Comparison of ENCODE assay signal across 18 cellular contexts in genomic region chr21:17370263-17370662, GRCh38.
DNase-seq lines count a peak whose midpoint lies in the region; ATAC-seq and TF ChIP-seq lines count a peak whose summit lies in the region.
"Had no signal": no experiment of that assay in that cellular context is flagged by ENCODE, and none has a peak within 500 bp of the region (broad histone marks: within the 10 kb centered on the region; RNA-seq: fewer than 3 reads in every experiment).

No MANE protein-coding gene starts in this region.

- ATAC-seq in mucosa of descending colon (peak; percentile 62), GM21825 (IDR thresholded peaks at IDR 0.05; ENCODE audit: unreplicated experiment) (no peak), HG02610 (IDR thresholded peaks at IDR 0.05; ENCODE audit: unreplicated experiment) (no peak)
- ATAC-seq: T-helper 17 cell had no signal

- no peak overlapping the region for H3K4me3 ChIP-seq in mucosa of descending colon
- H3K4me3 ChIP-seq: SJCRH30, uterus had no signal

- TF ChIP-seq CTCF in mucosa of descending colon (IDR thresholded peaks at IDR 0.05): no peak
- TF ChIP-seq CTCF in GM20000 (IDR thresholded peaks at IDR 0.05; ENCODE audit: extremely low read depth, missing control alignments): no peak

- TF ChIP-seq EP300 in Ishikawa (IDR thresholded peaks at IDR 0.05; ENCODE audit: borderline replicate concordance): no peak

- H3K27ac ChIP-seq in epithelial cell of prostate: peak overlapping the region; percentile 81
- H3K27ac ChIP-seq: SJCRH30, uterus had no signal

- intact Hi-C loops in mucosa of descending colon (cut with DNase I, micrococcal nuclease): no loop called here

- no peaks in the 10 kb centered on the region for H3K9me3 ChIP-seq in mucosa of descending colon
- H3K9me3 ChIP-seq: SJCRH30, uterus had no signal

- no peaks in the 10 kb centered on the region for H3K4me1 ChIP-seq in mucosa of descending colon (ENCODE audit: low read depth)
- H3K4me1 ChIP-seq: SJCRH30, uterus had no signal

- H3K36me3 ChIP-seq in mucosa of descending colon (ENCODE audit: low read depth): no peaks in the 10 kb centered on the region
- H3K36me3 ChIP-seq: SJCRH30, uterus had no signal

- DNase-seq in COLO668 (lab: John Stamatoyannopoulos, UW; ENCODE audit: unreplicated experiment): peak; percentile 12
- DNase-seq in epithelial cell of prostate (ENCODE audit: low read depth, low spot score): peak; percentile 72
- peak in 1 of 3 donors; percentile 9 for DNase-seq in mucosa of descending colon
- no peak for DNase-seq in GM20000 (ENCODE audit: low spot score)
- DNase-seq in stimulated activated CD4-positive, alpha-beta T cell treated with anti-CD3 and anti-CD28 coated beads, Interleukin-4, amount 100 ng/mL, for 1 hour: no peak
- DNase-seq: activated effector memory CD4-positive, alpha-beta T cell treated with anti-CD3 and anti-CD28 coated beads, Interleukin-2, amount 50 U/mL, for 16 hours; aorta; foreskin melanocyte; NCI-H1694 treated with DMSO at 0.1 percent for 48 hours; NCI-H510A; nephron progenitor cell; SJCRH30; stimulated activated naive CD4-positive, alpha-beta T cell; T-helper 17 cell; uterus had no signal

- no peak for TF ChIP-seq RAD21 in Ishikawa (IDR thresholded peaks at IDR 0.05; ENCODE audit: low read depth)

TF ChIP-seq in Ishikawa, 13 proteins besides CTCF, POLR2A, EP300 and RAD21:
- TF ChIP-seq USF1 (IDR thresholded peaks at IDR 0.05) (peak; percentile 70), TCF12 (IDR thresholded peaks at IDR 0.05; ENCODE audit: low read depth) (0 out of 2 replicates have a peak, but pooled peaks have one; percentile 17), YY1 (IDR thresholded peaks at IDR 0.05; ENCODE audit: low read depth) (no peak)
- TF ChIP-seq, protein P1, sequence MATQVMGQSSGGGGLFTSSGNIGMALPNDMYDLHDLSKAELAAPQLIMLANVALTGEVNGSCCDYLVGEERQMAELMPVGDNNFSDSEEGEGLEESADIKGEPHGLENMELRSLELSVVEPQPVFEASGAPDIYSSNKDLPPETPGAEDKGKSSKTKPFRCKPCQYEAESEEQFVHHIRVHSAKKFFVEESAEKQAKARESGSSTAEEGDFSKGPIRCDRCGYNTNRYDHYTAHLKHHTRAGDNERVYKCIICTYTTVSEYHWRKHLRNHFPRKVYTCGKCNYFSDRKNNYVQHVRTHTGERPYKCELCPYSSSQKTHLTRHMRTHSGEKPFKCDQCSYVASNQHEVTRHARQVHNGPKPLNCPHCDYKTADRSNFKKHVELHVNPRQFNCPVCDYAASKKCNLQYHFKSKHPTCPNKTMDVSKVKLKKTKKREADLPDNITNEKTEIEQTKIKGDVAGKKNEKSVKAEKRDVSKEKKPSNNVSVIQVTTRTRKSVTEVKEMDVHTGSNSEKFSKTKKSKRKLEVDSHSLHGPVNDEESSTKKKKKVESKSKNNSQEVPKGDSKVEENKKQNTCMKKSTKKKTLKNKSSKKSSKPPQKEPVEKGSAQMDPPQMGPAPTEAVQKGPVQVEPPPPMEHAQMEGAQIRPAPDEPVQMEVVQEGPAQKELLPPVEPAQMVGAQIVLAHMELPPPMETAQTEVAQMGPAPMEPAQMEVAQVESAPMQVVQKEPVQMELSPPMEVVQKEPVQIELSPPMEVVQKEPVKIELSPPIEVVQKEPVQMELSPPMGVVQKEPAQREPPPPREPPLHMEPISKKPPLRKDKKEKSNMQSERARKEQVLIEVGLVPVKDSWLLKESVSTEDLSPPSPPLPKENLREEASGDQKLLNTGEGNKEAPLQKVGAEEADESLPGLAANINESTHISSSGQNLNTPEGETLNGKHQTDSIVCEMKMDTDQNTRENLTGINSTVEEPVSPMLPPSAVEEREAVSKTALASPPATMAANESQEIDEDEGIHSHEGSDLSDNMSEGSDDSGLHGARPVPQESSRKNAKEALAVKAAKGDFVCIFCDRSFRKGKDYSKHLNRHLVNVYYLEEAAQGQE (IDR thresholded peaks at IDR 0.05; ENCODE audit: low read depth): no peak

Comparison
In these comparisons a context has a peak if more than half of its experiments do, and no peak if none do; other contexts are left out.
1. DNase-seq: peak in COLO668 (single experiment) and epithelial cell of prostate (single experiment); none in GM20000 (single experiment) and stimulated activated CD4-positive, alpha-beta T cell treated with anti-CD3 and anti-CD28 coated beads, Interleukin-4, amount 100 ng/mL, for 1 hour (single experiment).